14 cellular contexts compared by ENCODE assay signal in genomic region chrX:41300758-41301437, GRCh38. TPM values are rescaled to one million over a fixed set of nuclear protein-coding genes. Genes with fewer than 3 reads are reported as not detected.
A peak's percentile ranks its signal among the peaks of the same experiment; 100 is the strongest.
DNase-seq lines count a peak whose midpoint lies in the region; ATAC-seq, FAIRE-seq and TF ChIP-seq lines count a peak whose summit lies in the region.
"Had no signal": no experiment of that assay in that cellular context is flagged by ENCODE, and none has a peak within 500 bp of the region (broad histone marks: within the 10 kb centered on the region; RNA-seq: fewer than 3 reads in every experiment).

No MANE protein-coding gene starts in this region.

- no peak for TF ChIP-seq CTCF in epithelial cell of esophagus (IDR thresholded peaks at IDR 0.05; ENCODE audit: insufficient read depth, low read depth, low read length, missing control alignments)
- TF ChIP-seq CTCF in retinal pigment epithelial cell (conservative IDR thresholded peaks at IDR 0.05; ENCODE audit: low read depth, low read length): no peak

- no peak overlapping the region for H3K4me3 ChIP-seq in epithelial cell of esophagus (ENCODE audit: low read length)
- no peak overlapping the region for H3K4me3 ChIP-seq in retinal pigment epithelial cell (ENCODE audit: low read length)
- H3K4me3 ChIP-seq: esophagus muscularis mucosa, spleen had no signal

- H3K4me1 Mint-ChIP-seq in activated CD4-positive, alpha-beta T cell treated with anti-CD3 and anti-CD28 coated beads, Interleukin-2, amount 10 ng/mL, durations not matched to agents 24 days and 14 days: peaks cover 3% of the 10 kb centered on the region

- no peak overlapping the region for H3K27ac Mint-ChIP-seq in activated CD4-positive, alpha-beta T cell treated with anti-CD3 and anti-CD28 coated beads, Interleukin-2, amount 10 ng/mL, durations not matched to agents 24 days and 14 days
- H3K27ac Mint-ChIP-seq: activated B cell treated with CpG ODN at 0.5 μM for 24 hours; activated naive CD4-positive, alpha-beta T cell treated with anti-CD3 and anti-CD28 coated beads, Interleukin-2, amount 50 U/mL, for 72 hours had no signal

- H3K4me3 Mint-ChIP-seq in activated CD4-positive, alpha-beta T cell treated with anti-CD3 and anti-CD28 coated beads, Interleukin-2, amount 10 ng/mL, durations not matched to agents 24 days and 14 days: no peak overlapping the region
- H3K4me3 Mint-ChIP-seq: activated B cell treated with CpG ODN at 0.5 μM for 24 hours had no signal

- FAIRE-seq in RCC 7860 (lab: Jason Lieb, UNC): no peak

- H3K36me3 Mint-ChIP-seq in activated CD4-positive, alpha-beta T cell treated with anti-CD3 and anti-CD28 coated beads, Interleukin-2, amount 10 ng/mL, durations not matched to agents 24 days and 14 days (ENCODE audit: low read depth): no peaks in the 10 kb centered on the region
- H3K36me3 Mint-ChIP-seq: activated naive CD4-positive, alpha-beta T cell treated with anti-CD3 and anti-CD28 coated beads, Interleukin-2, amount 50 U/mL, for 72 hours had no signal

- no peaks in the 10 kb centered on the region for H3K9me3 Mint-ChIP-seq in activated CD4-positive, alpha-beta T cell treated with anti-CD3 and anti-CD28 coated beads, Interleukin-2, amount 10 ng/mL, durations not matched to agents 24 days and 14 days
- H3K9me3 Mint-ChIP-seq: activated B cell treated with CpG ODN at 0.5 μM for 24 hours; activated naive CD4-positive, alpha-beta T cell treated with anti-CD3 and anti-CD28 coated beads, Interleukin-2, amount 50 U/mL, for 72 hours had no signal

- intact Hi-C loops in activated CD4-positive, alpha-beta T cell treated with anti-CD3 and anti-CD28 coated beads, Interleukin-2, amount 10 ng/mL, durations not matched to agents 24 days and 14 days (cut with micrococcal nuclease): no loop called here

- H3K27me3 Mint-ChIP-seq in activated CD4-positive, alpha-beta T cell treated with anti-CD3 and anti-CD28 coated beads, Interleukin-2, amount 10 ng/mL, durations not matched to agents 24 days and 14 days: no peaks in the 10 kb centered on the region
- H3K27me3 Mint-ChIP-seq: activated B cell treated with CpG ODN at 0.5 μM for 24 hours had no signal

- no peak for ATAC-seq in HG03045 (IDR thresholded peaks at IDR 0.05; ENCODE audit: unreplicated experiment)
- ATAC-seq in GM18502 (IDR thresholded peaks at IDR 0.05; ENCODE audit: poor library complexity, unreplicated experiment): no peak
- ATAC-seq: activated naive CD4-positive, alpha-beta T cell treated with anti-CD3 and anti-CD28 coated beads, Interleukin-2, amount 50 U/mL, for 72 hours had no signal

- DNase-seq in GF-D8 (lab: John Stamatoyannopoulos, UW): peak; percentile 20
- peak; percentile 4 for DNase-seq in RCC 7860 (ENCODE audit: low spot score)
- DNase-seq in epithelial cell of esophagus (ENCODE audit: low read depth): peak; percentile 49
- DNase-seq in retinal pigment epithelial cell (ENCODE audit: low read depth): peak; percentile 46
- DNase-seq in activated CD4-positive, alpha-beta T cell treated with anti-CD3 and anti-CD28 coated beads, Interleukin-2, amount 10 ng/mL, durations not matched to agents 24 days and 14 days: no peak
- no peak for DNase-seq in amniotic stem cell (lab: John Stamatoyannopoulos, UW)
- DNase-seq: activated B cell treated with CpG ODN at 0.5 μM for 24 hours, mesendoderm, NCI-H345, spleen had no signal

RNA-seq across cellular contexts. Expression of gene DDX3X, which starts 33.1 kb away (rescaled TPM):
- total RNA-seq in activated CD4-positive, alpha-beta T cell treated with anti-CD3 and anti-CD28 coated beads, Interleukin-2, amount 10 ng/mL, durations not matched to agents 24 days and 14 days: 307 and 313 TPM in 2 replicates

Comparison
In these comparisons a context has a peak if more than half of its experiments do, and no peak if none do; other contexts are left out.
1. DNase-seq: peak in GF-D8 (single experiment), RCC 7860 (single experiment), epithelial cell of esophagus (single experiment) and retinal pigment epithelial cell (single experiment); none in activated CD4-positive, alpha-beta T cell treated with anti-CD3 and anti-CD28 coated beads, Interleukin-2, amount 10 ng/mL, durations not matched to agents 24 days and 14 days (single experiment) and amniotic stem cell (single experiment).